16 cellular contexts compared by ENCODE assay signal in the genomic region with DNA sequence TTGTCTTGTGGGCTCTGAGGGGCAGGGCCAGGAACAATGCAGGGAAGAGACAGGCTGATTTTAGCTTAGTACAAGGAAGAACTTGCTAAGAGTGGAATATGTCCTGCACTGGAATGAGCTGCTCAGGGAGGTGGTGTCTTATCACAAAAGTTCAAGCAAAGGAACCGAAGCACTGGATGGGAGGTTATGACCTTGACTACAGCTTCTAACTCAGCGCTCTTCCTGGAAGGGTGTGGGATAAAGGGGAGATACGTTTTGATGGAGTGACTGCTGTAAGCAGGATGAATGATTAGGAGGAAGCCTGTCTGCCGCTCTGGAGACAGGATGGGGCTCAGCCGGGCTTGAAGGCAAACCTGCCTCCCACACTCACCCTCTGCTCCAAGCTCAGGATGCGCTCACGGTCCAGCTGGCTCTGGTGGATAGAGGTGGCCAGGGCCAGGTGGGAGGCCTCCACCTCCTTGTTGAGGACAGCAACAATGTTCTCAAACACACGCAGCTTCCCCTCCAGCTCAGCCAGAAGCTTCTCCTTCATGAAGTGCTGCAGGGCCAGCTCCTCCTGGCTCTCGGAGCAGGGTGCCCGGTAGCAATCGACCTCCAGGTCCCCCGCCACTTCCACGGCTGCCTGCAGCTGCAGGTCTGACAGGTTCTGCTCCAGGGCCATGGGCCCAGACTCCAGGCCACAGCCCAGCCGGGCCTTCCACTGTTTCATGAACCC. TPM values are rescaled to one million over a fixed set of nuclear protein-coding genes. Genes with fewer than 3 reads are reported as not detected.
DNase-seq lines count a peak whose midpoint lies in the region; ATAC-seq and TF ChIP-seq lines count a peak whose summit lies in the region.
"Had no signal": no experiment of that assay in that cellular context is flagged by ENCODE, and none has a peak within 500 bp of the region (broad histone marks: within the 10 kb centered on the region; RNA-seq: fewer than 3 reads in every experiment).

No MANE protein-coding gene starts in this region.

- H3K27ac Mint-ChIP-seq in activated CD4-positive, alpha-beta T cell treated with anti-CD3 and anti-CD28 coated beads, Interleukin-2, amount 10 ng/mL, durations not matched to agents 7 days and 5 days: peak overlapping the region; percentile 60
- peak overlapping the region; percentile 88 for H3K27ac Mint-ChIP-seq in activated naive CD8-positive, alpha-beta T cell treated with anti-CD3 and anti-CD28 coated beads for 36 hours
- peak overlapping the region; percentile 23 for H3K27ac Mint-ChIP-seq in nephron progenitor cell

- no peak for DNase-seq in activated CD4-positive, alpha-beta T cell treated with anti-CD3 and anti-CD28 coated beads, Interleukin-2, amount 10 ng/mL, durations not matched to agents 7 days and 5 days
- no peak for DNase-seq in activated CD4-positive, alpha-beta T cell treated with anti-CD3 and anti-CD28 coated beads, Interleukin-2, amount 50 U/mL, for 4 hours
- no peak for DNase-seq in activated naive CD8-positive, alpha-beta T cell treated with anti-CD3 and anti-CD28 coated beads for 36 hours
- DNase-seq in nephron progenitor cell (no peak), NCI-H187 (lab: John Stamatoyannopoulos, UW) (no peak), AG08396 (ENCODE audit: low spot score) (no peak)
- DNase-seq in effector memory CD4-positive, alpha-beta T cell: no peak
- DNase-seq: effector memory CD8-positive, alpha-beta T cell; HCEC 1CT; heart right ventricle; NCI-H2171; NCI-H69 had no signal

- no peaks in the 10 kb centered on the region for H3K9me3 ChIP-seq in effector memory CD4-positive, alpha-beta T cell (ENCODE audit: control insufficient read depth, low read length)
- H3K9me3 ChIP-seq: SJSA1 had no signal

- no peak overlapping the region for H3K4me3 ChIP-seq in effector memory CD4-positive, alpha-beta T cell (ENCODE audit: insufficient read depth, low read depth, low read length, poor library complexity, severe bottlenecking)
- H3K4me3 ChIP-seq: heart right ventricle, SJSA1 had no signal

- H3K4me1 Mint-ChIP-seq in activated CD4-positive, alpha-beta T cell treated with anti-CD3 and anti-CD28 coated beads, Interleukin-2, amount 10 ng/mL, durations not matched to agents 7 days and 5 days: peaks cover 80% of the 10 kb centered on the region
- H3K4me1 Mint-ChIP-seq in activated naive CD8-positive, alpha-beta T cell treated with anti-CD3 and anti-CD28 coated beads for 36 hours: peaks cover 88% of the 10 kb centered on the region
- H3K4me1 Mint-ChIP-seq in nephron progenitor cell: peaks cover 42% of the 10 kb centered on the region

- H3K27me3 Mint-ChIP-seq in activated CD4-positive, alpha-beta T cell treated with anti-CD3 and anti-CD28 coated beads, Interleukin-2, amount 10 ng/mL, durations not matched to agents 7 days and 5 days: no peaks in the 10 kb centered on the region
- no peaks in the 10 kb centered on the region for H3K27me3 Mint-ChIP-seq in activated naive CD8-positive, alpha-beta T cell treated with anti-CD3 and anti-CD28 coated beads for 36 hours
- H3K27me3 Mint-ChIP-seq in nephron progenitor cell (ENCODE audit: low read depth, poor library complexity): peaks cover 11% of the 10 kb centered on the region
- H3K27me3 Mint-ChIP-seq: effector memory CD8-positive, alpha-beta T cell had no signal

- H3K4me1 ChIP-seq in effector memory CD4-positive, alpha-beta T cell (ENCODE audit: control insufficient read depth, insufficient read depth, low read length, poor library complexity, severe bottlenecking): peaks cover 52% of the 10 kb centered on the region

- CTCF ChIA-PET in activated CD4-positive, alpha-beta T cell treated with anti-CD3 and anti-CD28 coated beads, Interleukin-2, amount 10 ng/mL, durations not matched to agents 7 days and 5 days (lab: Charles Lee): interaction anchor here (1.1 to 2.8 kb wide), 5 partner anchors 9 to 25 kb away, joined by 3 to 11 read pairs (median 5); no protein-coding TSS in a partner anchor

- H3K27me3 ChIP-seq in effector memory CD4-positive, alpha-beta T cell (replicated peaks; ENCODE audit: control insufficient read depth, insufficient read depth, low read length, poor library complexity, severe bottlenecking): no peaks in the 10 kb centered on the region
- H3K27me3 ChIP-seq: heart right ventricle, SJSA1 had no signal

- H3K36me3 ChIP-seq in effector memory CD4-positive, alpha-beta T cell (ENCODE audit: control insufficient read depth, insufficient read depth, low read length): peaks cover 83% of the 10 kb centered on the region
- H3K36me3 ChIP-seq: SJSA1 had no signal

- peaks cover 7% of the 10 kb centered on the region for H3K9me3 Mint-ChIP-seq in activated CD4-positive, alpha-beta T cell treated with anti-CD3 and anti-CD28 coated beads, Interleukin-2, amount 10 ng/mL, durations not matched to agents 7 days and 5 days
- H3K9me3 Mint-ChIP-seq in activated naive CD8-positive, alpha-beta T cell treated with anti-CD3 and anti-CD28 coated beads for 36 hours: peaks cover 3% of the 10 kb centered on the region
- H3K9me3 Mint-ChIP-seq in nephron progenitor cell: no peaks in the 10 kb centered on the region
- H3K9me3 Mint-ChIP-seq: effector memory CD8-positive, alpha-beta T cell had no signal

- peaks cover 88% of the 10 kb centered on the region for H3K36me3 Mint-ChIP-seq in activated CD4-positive, alpha-beta T cell treated with anti-CD3 and anti-CD28 coated beads, Interleukin-2, amount 10 ng/mL, durations not matched to agents 7 days and 5 days (ENCODE audit: low read depth)
- peaks cover 93% of the 10 kb centered on the region for H3K36me3 Mint-ChIP-seq in activated naive CD8-positive, alpha-beta T cell treated with anti-CD3 and anti-CD28 coated beads for 36 hours
- H3K36me3 Mint-ChIP-seq in nephron progenitor cell (ENCODE audit: low read depth): peaks cover 6% of the 10 kb centered on the region

- H3K27ac ChIP-seq in effector memory CD4-positive, alpha-beta T cell (ENCODE audit: insufficient read depth, low read length, poor library complexity, severe bottlenecking): no peak overlapping the region
- H3K27ac ChIP-seq: heart right ventricle, SJSA1 had no signal

- ATAC-seq in GM18505 (IDR thresholded peaks at IDR 0.05; ENCODE audit: unreplicated experiment): no peak
- ATAC-seq: effector memory CD8-positive, alpha-beta T cell; right cardiac atrium had no signal

- H3K4me3 Mint-ChIP-seq in activated CD4-positive, alpha-beta T cell treated with anti-CD3 and anti-CD28 coated beads, Interleukin-2, amount 10 ng/mL, durations not matched to agents 7 days and 5 days: no peak overlapping the region
- no peak overlapping the region for H3K4me3 Mint-ChIP-seq in activated naive CD8-positive, alpha-beta T cell treated with anti-CD3 and anti-CD28 coated beads for 36 hours
- H3K4me3 Mint-ChIP-seq in nephron progenitor cell: no peak overlapping the region
- H3K4me3 Mint-ChIP-seq: CD14-positive monocyte had no signal

- POLR2A ChIA-PET in activated CD4-positive, alpha-beta T cell treated with anti-CD3 and anti-CD28 coated beads, Interleukin-2, amount 10 ng/mL, durations not matched to agents 7 days and 5 days (lab: Charles Lee): no interaction called here

- peak; percentile 41 for TF ChIP-seq POLR2A in GM18505 (IDR thresholded peaks at IDR 0.05; ENCODE audit: borderline replicate concordance, extremely low read depth, insufficient read depth, insufficient read length)

- TF ChIP-seq CTCF in nephron progenitor cell (IDR thresholded peaks at IDR 0.05): no peak

RNA-seq across cellular contexts. Expression of a gene that starts 13.5 kb away (rescaled TPM):
- 10 to 100 TPM; 61.9 to 64.3 TPM for total RNA-seq in activated CD4-positive, alpha-beta T cell treated with anti-CD3 and anti-CD28 coated beads, Interleukin-2, amount 10 ng/mL, durations not matched to agents 7 days and 5 days
- 100 to 1,000 TPM; 169 to 170 TPM for total RNA-seq in activated naive CD8-positive, alpha-beta T cell treated with anti-CD3 and anti-CD28 coated beads for 36 hours

RNA-seq across cellular contexts. Expression of a gene that starts 36.1 kb away (rescaled TPM):
- total RNA-seq in activated CD4-positive, alpha-beta T cell treated with anti-CD3 and anti-CD28 coated beads, Interleukin-2, amount 10 ng/mL, durations not matched to agents 7 days and 5 days: 100 to 1,000 TPM; 331 to 351 TPM
- total RNA-seq in activated naive CD8-positive, alpha-beta T cell treated with anti-CD3 and anti-CD28 coated beads for 36 hours: 100 to 1,000 TPM; 216 to 226 TPM

Comparison
In these comparisons a context has a peak if more than half of its experiments do, and no peak if none do; other contexts are left out.
1. H3K27ac Mint-ChIP-seq: peak in every context shown above with its lines; median percentile 88 in activated naive CD8-positive, alpha-beta T cell treated with anti-CD3 and anti-CD28 coated beads for 36 hours; 60 in activated CD4-positive, alpha-beta T cell treated with anti-CD3 and anti-CD28 coated beads, Interleukin-2, amount 10 ng/mL, durations not matched to agents 7 days and 5 days; 23 in nephron progenitor cell.